In the genomic region with DNA sequence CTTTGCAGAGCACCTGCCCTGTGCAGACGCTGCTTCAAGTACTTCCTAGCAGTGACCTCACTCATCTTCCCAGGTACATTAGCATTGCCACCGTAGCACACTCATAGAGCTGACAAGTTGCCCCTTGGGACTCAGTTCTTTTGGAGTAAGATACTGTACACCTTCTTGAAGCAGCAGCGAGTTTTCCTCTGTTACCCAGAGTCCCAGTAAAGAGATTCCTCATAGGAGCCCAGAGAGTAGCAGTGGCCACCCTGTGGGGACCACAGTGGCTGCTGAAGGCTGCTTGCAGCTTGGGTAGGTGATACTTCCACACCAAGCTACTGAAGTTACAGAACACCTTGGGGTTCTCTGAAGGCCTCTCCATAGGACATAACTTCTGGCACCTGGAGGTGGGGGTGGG, we compare ENCODE assay signal across 38 cellular contexts. TPM values are rescaled to one million over a fixed set of nuclear protein-coding genes. Genes with fewer than 3 reads are reported as not detected.
"Had no signal": no experiment of that assay in that cellular context is flagged by ENCODE, and none has a peak within 500 bp of the region (broad histone marks: within the 10 kb centered on the region; RNA-seq: fewer than 3 reads in every experiment).

No MANE protein-coding gene starts in this region.

- H3K4me1 Mint-ChIP-seq: activated CD4-positive, alpha-beta T cell treated with anti-CD3 and anti-CD28 coated beads, Interleukin-2, amount 10 ng/mL, durations not matched to agents 24 days and 14 days; activated naive CD8-positive, alpha-beta T cell treated with anti-CD3 and anti-CD28 coated beads for 36 hours had no signal

- H3K27ac ChIP-seq: adrenal gland, body of pancreas, colonic mucosa, epithelial cell of prostate, esophagus squamous epithelium, neutrophil, ovary, sigmoid colon, tibial nerve had no signal

- H3K4me3 Mint-ChIP-seq: activated CD4-positive, alpha-beta memory T cell treated with anti-CD3 and anti-CD28 coated beads for 36 hours; activated CD4-positive, alpha-beta T cell treated with anti-CD3 and anti-CD28 coated beads, Interleukin-2, amount 10 ng/mL, durations not matched to agents 24 days and 14 days; activated naive CD4-positive, alpha-beta T cell treated with anti-CD3 and anti-CD28 coated beads for 36 hours; activated naive CD8-positive, alpha-beta T cell treated with anti-CD3 and anti-CD28 coated beads for 36 hours; activated T-helper 1 cell treated with anti-CD3 and anti-CD28 coated beads, Interleukin-12 subunit alpha, Interleukin-12 subunit beta, Interleukin-2, Interleukin-4 antibody, amounts not matched to agents 30 ng/mL and 10 ng/mL and 1 ng/mL, durations not matched to agents 14 hours and 24 hours and 36 hours; natural killer cell treated with Interleukin-12 subunit alpha and Interleukin-12 subunit beta and Interleukin-15 and Interleukin-18, amount 100 ng/mL, for 72 hours had no signal

- H3K4me3 ChIP-seq: adrenal gland, body of pancreas, colonic mucosa, esophagus squamous epithelium, mucosa of descending colon, ovary, sigmoid colon, smooth muscle cell, tibial nerve had no signal

- H3K27ac Mint-ChIP-seq: activated CD4-positive, alpha-beta memory T cell treated with anti-CD3 and anti-CD28 coated beads for 36 hours; activated CD4-positive, alpha-beta T cell treated with anti-CD3 and anti-CD28 coated beads, Interleukin-2, amount 10 ng/mL, durations not matched to agents 24 days and 14 days; activated naive CD4-positive, alpha-beta T cell treated with anti-CD3 and anti-CD28 coated beads for 36 hours; activated naive CD8-positive, alpha-beta T cell treated with anti-CD3 and anti-CD28 coated beads for 36 hours; activated T-helper 1 cell treated with anti-CD3 and anti-CD28 coated beads, Interleukin-12 subunit alpha, Interleukin-12 subunit beta, Interleukin-2, Interleukin-4 antibody, amounts not matched to agents 30 ng/mL and 10 ng/mL and 1 ng/mL, durations not matched to agents 14 hours and 24 hours and 36 hours; natural killer cell treated with Interleukin-12 subunit alpha and Interleukin-12 subunit beta and Interleukin-15 and Interleukin-18, amount 100 ng/mL, for 72 hours; progenitor cell of endocrine pancreas had no signal

- H3K36me3 Mint-ChIP-seq: activated CD4-positive, alpha-beta memory T cell treated with anti-CD3 and anti-CD28 coated beads for 36 hours; activated naive CD8-positive, alpha-beta T cell treated with anti-CD3 and anti-CD28 coated beads for 36 hours; natural killer cell treated with Interleukin-12 subunit alpha and Interleukin-12 subunit beta and Interleukin-15 and Interleukin-18, amount 100 ng/mL, for 72 hours had no signal

- H3K9me3 ChIP-seq: adrenal gland, body of pancreas, colonic mucosa, esophagus squamous epithelium, mucosa of descending colon, neutrophil, ovary, sigmoid colon, tibial nerve had no signal

- H3K36me3 ChIP-seq: adrenal gland, colonic mucosa, esophagus squamous epithelium, neutrophil, ovary, sigmoid colon, tibial nerve had no signal

- H3K4me1 ChIP-seq: adrenal gland, body of pancreas, colonic mucosa, esophagus squamous epithelium, sigmoid colon, tibial nerve had no signal

- ATAC-seq: body of pancreas; left ventricle myocardium superior; mucosa of descending colon; natural killer cell treated with Interleukin-12 subunit alpha and Interleukin-12 subunit beta and Interleukin-15 and Interleukin-18, amount 100 ng/mL, for 72 hours had no signal

- H3K27me3 ChIP-seq: adrenal gland, body of pancreas, colonic mucosa, esophagus squamous epithelium, neutrophil, ovary, sigmoid colon, tibial nerve had no signal

- DNase-seq: activated CD4-positive, alpha-beta memory T cell treated with anti-CD3 and anti-CD28 coated beads for 36 hours; activated CD4-positive, alpha-beta T cell treated with anti-CD3 and anti-CD28 coated beads, Interleukin-2, amount 10 ng/mL, durations not matched to agents 24 days and 14 days; activated CD4-positive, CD25-positive, alpha-beta regulatory T cell treated with anti-CD3 and anti-CD28 coated beads, Interleukin-2, amount 50 U/mL, for 72 hours; activated CD8-positive, alpha-beta memory T cell treated with anti-CD3 and anti-CD28 coated beads, Interleukin-2, amount 50 U/mL, for 4 hours; activated effector memory CD4-positive, alpha-beta T cell treated with anti-CD3 and anti-CD28 coated beads, Interleukin-2, amount 50 U/mL, for 16 hours; activated naive CD4-positive, alpha-beta T cell treated with anti-CD3 and anti-CD28 coated beads for 36 hours; activated naive CD8-positive, alpha-beta T cell treated with anti-CD3 and anti-CD28 coated beads for 36 hours; activated T-cell treated with anti-CD3 and anti-CD28 coated beads, Interleukin-2, amount 50 U/mL, for 1 hour; aorta; body of pancreas; cerebellar nuclear complex; colonic mucosa; effector CD8-positive, alpha-beta T cell; esophagus squamous epithelium; left ventricle myocardium superior; mucosa of descending colon; ovary; retina; sigmoid colon; stimulated activated CD4-positive, alpha-beta T cell treated with anti-CD3 and anti-CD28 coated beads, Interleukin-15, amount 100 ng/mL, for 24 hours; stimulated activated CD4-positive, alpha-beta T cell treated with anti-CD3 and anti-CD28 coated beads, Interleukin-2, amount 100 ng/mL, for 24 hours; stimulated activated naive CD4-positive, alpha-beta T cell had no signal

- H3K27me3 Mint-ChIP-seq: activated CD4-positive, alpha-beta memory T cell treated with anti-CD3 and anti-CD28 coated beads for 36 hours; activated CD4-positive, alpha-beta T cell treated with anti-CD3 and anti-CD28 coated beads, Interleukin-2, amount 10 ng/mL, durations not matched to agents 24 days and 14 days had no signal

- H3K9me3 Mint-ChIP-seq: activated CD4-positive, alpha-beta memory T cell treated with anti-CD3 and anti-CD28 coated beads for 36 hours; activated CD4-positive, alpha-beta T cell treated with anti-CD3 and anti-CD28 coated beads, Interleukin-2, amount 10 ng/mL, durations not matched to agents 24 days and 14 days; activated naive CD4-positive, alpha-beta T cell treated with anti-CD3 and anti-CD28 coated beads for 36 hours; activated naive CD8-positive, alpha-beta T cell treated with anti-CD3 and anti-CD28 coated beads for 36 hours; activated T-helper 1 cell treated with anti-CD3 and anti-CD28 coated beads, Interleukin-12 subunit alpha, Interleukin-12 subunit beta, Interleukin-2, Interleukin-4 antibody, amounts not matched to agents 30 ng/mL and 10 ng/mL and 1 ng/mL, durations not matched to agents 14 hours and 24 hours and 36 hours; natural killer cell treated with Interleukin-12 subunit alpha and Interleukin-12 subunit beta and Interleukin-15 and Interleukin-18, amount 100 ng/mL, for 72 hours had no signal

- FAIRE-seq: endometrium, frontal cortex, islet of Langerhans had no signal

RNA-seq across cellular contexts. Expression of a gene that starts 56.1 kb away (rescaled TPM):
- total RNA-seq: activated CD4-positive, alpha-beta memory T cell treated with anti-CD3 and anti-CD28 coated beads for 36 hours; activated CD4-positive, alpha-beta T cell treated with anti-CD3 and anti-CD28 coated beads, Interleukin-2, amount 10 ng/mL, durations not matched to agents 24 days and 14 days; activated CD8-positive, alpha-beta memory T cell treated with anti-CD3 and anti-CD28 coated beads for 36 hours; activated naive CD4-positive, alpha-beta T cell treated with anti-CD3 and anti-CD28 coated beads for 36 hours; activated naive CD8-positive, alpha-beta T cell treated with anti-CD3 and anti-CD28 coated beads for 36 hours; activated T-helper 1 cell treated with anti-CD3 and anti-CD28 coated beads, Interleukin-12 subunit alpha, Interleukin-12 subunit beta, Interleukin-2, Interleukin-4 antibody, amounts not matched to agents 30 ng/mL and 10 ng/mL and 1 ng/mL, durations not matched to agents 14 hours and 24 hours and 36 hours; body of pancreas; dermis microvascular lymphatic vessel endothelial cell; lung microvascular endothelial cell; mesenteric fat pad; myocyte; natural killer cell treated with Interleukin-12 subunit alpha and Interleukin-12 subunit beta and Interleukin-15 and Interleukin-18, amount 100 ng/mL, for 72 hours; smooth muscle cell had no signal
- polyA plus RNA-seq: smooth muscle cell had no signal
